ENCODE assay signal across 11 cellular contexts in genomic region chr5:141199359-141200235, GRCh38. TPM values are rescaled to one million over a fixed set of nuclear protein-coding genes. Genes with fewer than 3 reads are reported as not detected.
A peak's percentile ranks its signal among the peaks of the same experiment; 100 is the strongest.
DNase-seq lines count a peak whose midpoint lies in the region; ATAC-seq and TF ChIP-seq lines count a peak whose summit lies in the region.
"Had no signal": no experiment of that assay in that cellular context is flagged by ENCODE, and none has a peak within 500 bp of the region (broad histone marks: within the 10 kb centered on the region; RNA-seq: fewer than 3 reads in every experiment).

TSS of gene PCDHB11 (plus strand) at chr5:141199627. CDS start at chr5:141199775, 148 bp downstream.

- DNase-seq in activated naive CD4-positive, alpha-beta T cell treated with anti-CD3 and anti-CD28 coated beads for 36 hours = peak; percentile 11
- no peak for DNase-seq in activated naive CD4-positive, alpha-beta T cell treated with Interleukin-2 at 50 U/mL for 16 hours
- DNase-seq in NCI-H526 treated with DMSO at 0.1 percent for 48 hours (lab: John Stamatoyannopoulos, UW) (peak; percentile 31), endodermal cell (peak; percentile 68), upper lobe of right lung (no peak), foreskin fibroblast (no peak), DMS79 (lab: John Stamatoyannopoulos, UW) (no peak)

- no peak within 1 kb of the TSS for H3K4me3 Mint-ChIP-seq in activated naive CD4-positive, alpha-beta T cell treated with anti-CD3 and anti-CD28 coated beads for 36 hours
- H3K4me3 Mint-ChIP-seq in endodermal cell = peak within 1 kb of the TSS; percentile 50

- H3K9ac ChIP-seq in endodermal cell (ENCODE audit: extremely low read depth, low read length, poor library complexity, severe bottlenecking) = no peak within 1 kb of the TSS
- H3K9ac ChIP-seq: BLaER1 treated with 17β-estradiol and CSF1 and Interleukin-3, amounts not matched to agents 10 nM and 100 nM had no signal

- intact Hi-C loops in activated naive CD4-positive, alpha-beta T cell treated with anti-CD3 and anti-CD28 coated beads for 36 hours (cut with micrococcal nuclease) = no loop called here
- intact Hi-C loops in upper lobe of right lung (cut with DNase I) = no loop called here

- ATAC-seq in upper lobe of right lung (no peak), HG03039 (IDR thresholded peaks at IDR 0.05; ENCODE audit: unreplicated experiment) (no peak)
- ATAC-seq: mucosa of descending colon had no signal

- H3K27me3 ChIP-seq in endodermal cell (ENCODE audit: control insufficient read depth, insufficient read depth, low read length, poor library complexity, severe bottlenecking) = no peaks in the 10 kb centered on the region
- no peaks in the 10 kb centered on the region for H3K27me3 ChIP-seq in upper lobe of right lung
- H3K27me3 ChIP-seq: BLaER1 treated with 17β-estradiol and CSF1 and Interleukin-3, amounts not matched to agents 10 nM and 100 nM had no signal

- H3K27ac ChIP-seq in endodermal cell (ENCODE audit: low read depth, low read length) = no peak within 1 kb of the TSS
- no peak within 1 kb of the TSS for H3K27ac ChIP-seq in upper lobe of right lung
- H3K27ac ChIP-seq: BLaER1 treated with 17β-estradiol and CSF1 and Interleukin-3, amounts not matched to agents 10 nM and 100 nM had no signal

- no peaks in the 10 kb centered on the region for H3K4me1 ChIP-seq in endodermal cell (ENCODE audit: control insufficient read depth, insufficient read depth, low read length)
- H3K4me1 ChIP-seq in upper lobe of right lung = no peaks in the 10 kb centered on the region
- H3K4me1 ChIP-seq: BLaER1 treated with 17β-estradiol and CSF1 and Interleukin-3, amounts not matched to agents 10 nM and 100 nM had no signal

- H3K4me3 ChIP-seq in endodermal cell (ENCODE audit: low read length) (no peak within 1 kb of the TSS), upper lobe of right lung (peak within 1 kb of the TSS; percentile 0), foreskin fibroblast (ENCODE audit: low read depth in 1 of 2, low read length in 2 of 2) (no peak within 1 kb of the TSS)
- H3K4me3 ChIP-seq: BLaER1 treated with 17β-estradiol and CSF1 and Interleukin-3, amounts not matched to agents 10 nM and 100 nM; mucosa of descending colon had no signal

- TF ChIP-seq CTCF in endodermal cell (conservative IDR thresholded peaks at IDR 0.05) (peak; percentile 79), upper lobe of right lung (IDR thresholded peaks at IDR 0.05) (peak; percentile 7), foreskin fibroblast (IDR thresholded peaks at IDR 0.05; ENCODE audit: low read depth, low read length) (no peak)

- H3K4me1 Mint-ChIP-seq in activated naive CD4-positive, alpha-beta T cell treated with anti-CD3 and anti-CD28 coated beads for 36 hours (ENCODE audit: low read depth) = peaks cover 1% of the 10 kb centered on the region
- H3K4me1 Mint-ChIP-seq in endodermal cell = no peaks in the 10 kb centered on the region

- H3K27me3 Mint-ChIP-seq in activated naive CD4-positive, alpha-beta T cell treated with anti-CD3 and anti-CD28 coated beads for 36 hours (ENCODE audit: low read depth) = peaks cover 32% of the 10 kb centered on the region
- peaks cover 6% of the 10 kb centered on the region for H3K27me3 Mint-ChIP-seq in endodermal cell (ENCODE audit: insufficient read depth)

- H3K9me3 ChIP-seq in endodermal cell (ENCODE audit: control insufficient read depth, low read length) = peaks cover 9% of the 10 kb centered on the region
- peaks cover 25% of the 10 kb centered on the region for H3K9me3 ChIP-seq in upper lobe of right lung

- WGBS in endodermal cell (ENCODE audit: insufficient coverage in 1 of 2, insufficient read length in 1 of 2), 2 experiments = 77 to 83% methylated on average over 17 to 20 of the region's 21 CpGs

- CTCF ChIA-PET in activated naive CD4-positive, alpha-beta T cell treated with anti-CD3 and anti-CD28 coated beads for 36 hours (lab: Charles Lee) = interaction anchor here (0.6 to 1.1 kb wide), 2 partner anchors 14 to 148 kb away, joined by 3 to 4 read pairs; partner anchors contain the start of gene PCDHB13

- peaks cover 6% of the 10 kb centered on the region for H3K36me3 Mint-ChIP-seq in activated naive CD4-positive, alpha-beta T cell treated with anti-CD3 and anti-CD28 coated beads for 36 hours (ENCODE audit: low read depth)
- H3K36me3 Mint-ChIP-seq in endodermal cell (ENCODE audit: low read depth) = peaks cover 10% of the 10 kb centered on the region

- H3K9me3 Mint-ChIP-seq in activated naive CD4-positive, alpha-beta T cell treated with anti-CD3 and anti-CD28 coated beads for 36 hours = peaks cover 28% of the 10 kb centered on the region
- H3K9me3 Mint-ChIP-seq in endodermal cell = peaks cover 26% of the 10 kb centered on the region

- H3K36me3 ChIP-seq in endodermal cell (ENCODE audit: control insufficient read depth, insufficient read depth, low read length) = no peaks in the 10 kb centered on the region
- H3K36me3 ChIP-seq in upper lobe of right lung = no peaks in the 10 kb centered on the region
- H3K36me3 ChIP-seq: BLaER1 treated with 17β-estradiol and CSF1 and Interleukin-3, amounts not matched to agents 10 nM and 100 nM had no signal

- H3K27ac Mint-ChIP-seq in activated naive CD4-positive, alpha-beta T cell treated with anti-CD3 and anti-CD28 coated beads for 36 hours = no peak within 1 kb of the TSS
- peak within 1 kb of the TSS; percentile 69 for H3K27ac Mint-ChIP-seq in endodermal cell

RNA-seq across cellular contexts. Expression of gene PCDHB11, which starts in this region (rescaled TPM):
- not detected for total RNA-seq in activated naive CD4-positive, alpha-beta T cell treated with anti-CD3 and anti-CD28 coated beads for 36 hours
- 1 to 10 TPM; 2.6 to 4.7 TPM for total RNA-seq in endodermal cell
- 1.6 TPM for polyA plus RNA-seq in endodermal cell (2013, experiment 1 of 2)
- 2.0 TPM for polyA plus RNA-seq in endodermal cell (2013, experiment 2 of 2)
- 2.0 TPM for total RNA-seq in upper lobe of right lung
- total RNA-seq: activated CD8-positive, alpha-beta memory T cell treated with anti-CD3 and anti-CD28 coated beads for 36 hours had no signal

Comparison
In these comparisons a context has a peak if more than half of its experiments do, and no peak if none do; other contexts are left out.
1. Peak in DNase-seq in activated naive CD4-positive, alpha-beta T cell treated with anti-CD3 and anti-CD28 coated beads for 36 hours; RNA of the gene not detected or under 1 TPM.
2. DNase-seq: peak in NCI-H526 treated with DMSO at 0.1 percent for 48 hours (single experiment) and endodermal cell (single experiment); none in activated naive CD4-positive, alpha-beta T cell treated with Interleukin-2 at 50 U/mL for 16 hours (single experiment), upper lobe of right lung (single experiment), foreskin fibroblast (0 of 2) and DMS79 (single experiment).